ENCODE assay signal across 33 cellular contexts in the genomic region with DNA sequence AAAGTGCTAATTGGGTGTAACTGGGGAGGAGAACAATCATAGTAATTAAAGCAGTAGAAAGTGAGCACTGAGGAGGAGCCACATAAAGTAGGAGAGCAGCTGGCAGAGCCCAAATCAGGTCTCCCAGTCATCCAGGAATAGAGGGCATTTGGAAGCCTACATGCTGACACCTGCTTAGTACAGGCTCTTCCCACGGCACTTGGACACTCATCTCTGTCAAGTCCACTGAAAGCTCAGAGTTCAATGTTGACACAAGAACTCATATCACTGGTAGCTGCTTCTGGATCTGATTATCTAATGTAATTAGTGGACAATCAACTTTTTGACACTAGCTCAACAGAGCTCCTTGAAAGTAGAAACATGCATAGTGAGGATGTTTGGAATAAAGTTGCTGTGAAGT. TPM values are rescaled to one million over a fixed set of nuclear protein-coding genes. Genes with fewer than 3 reads are reported as not detected.
"Had no signal": no experiment of that assay in that cellular context is flagged by ENCODE, and none has a peak within 500 bp of the region (broad histone marks: within the 10 kb centered on the region; RNA-seq: fewer than 3 reads in every experiment).

No MANE protein-coding gene starts in this region.

- FAIRE-seq: colon had no signal

- ATAC-seq: activated naive CD8-positive, alpha-beta T cell treated with anti-CD3 and anti-CD28 coated beads, Interleukin-2, amount 50 U/mL, for 24 hours; activated T-cell treated with anti-CD3 and anti-CD28 coated beads, Interleukin-2, amount 50 U/mL, for 4 hours; Panc1; SK-N-SH treated with all-trans-retinoic acid at 6 μM for 48 hours had no signal

- DNase-seq: activated B cell treated with CpG ODN at 0.5 μM for 24 hours; activated CD4-positive, alpha-beta memory T cell treated with anti-CD3 and anti-CD28 coated beads for 36 hours; activated CD4-positive, alpha-beta T cell treated with anti-CD3 and anti-CD28 coated beads for 4 hours; activated CD4-positive, alpha-beta T cell treated with anti-CD3 and anti-CD28 coated beads, Interleukin-2, amount 50 U/mL, for 1 hour; activated CD4-positive, CD25-positive, alpha-beta regulatory T cell treated with anti-CD3 and anti-CD28 coated beads, Interleukin-2, amount 50 U/mL, for 72 hours; activated CD8-positive, alpha-beta memory T cell treated with anti-CD3 and anti-CD28 coated beads, Interleukin-2, amount 50 U/mL, for 4 hours; activated naive CD4-positive, alpha-beta T cell treated with anti-CD3 and anti-CD28 coated beads, Interleukin-2, amount 10 ng/mL, durations not matched to agents 7 days and 5 days; activated naive CD8-positive, alpha-beta T cell treated with anti-CD3 and anti-CD28 coated beads, Interleukin-2, amount 50 U/mL, for 24 hours; activated T-cell treated with anti-CD3 and anti-CD28 coated beads for 4 hours; activated T-cell treated with anti-CD3 and anti-CD28 coated beads, Interleukin-2, amount 50 U/mL, for 4 hours; anterior cingulate cortex; brain microvascular endothelial cell; central memory CD4-positive, alpha-beta T cell; MM.1S; MV-4-11; NCI-H1105; NCI-H1417 treated with DMSO at 0.1 percent for 48 hours; NCI-H187 treated with DMSO at 0.1 percent for 48 hours; NCI-H446; NCI-H524 treated with DMSO at 0.1 percent for 48 hours; NCI-H748 treated with DMSO at 0.1 percent for 48 hours; SIG-M5; SW 1271; T-helper 1 cell; T-helper 2 cell; T-helper 9 cell had no signal

- H3K27me3 ChIP-seq: brain microvascular endothelial cell had no signal

- H3K36me3 ChIP-seq: brain microvascular endothelial cell had no signal

- H3K27ac ChIP-seq: brain microvascular endothelial cell, KMS-11, VCaP had no signal

RNA-seq across cellular contexts. Expression of a gene that starts 45.9 kb away (rescaled TPM):
- total RNA-seq: activated B cell treated with CpG ODN at 0.5 μM for 24 hours; activated CD4-positive, alpha-beta memory T cell treated with anti-CD3 and anti-CD28 coated beads for 36 hours; activated T-cell treated with anti-CD3 and anti-CD28 coated beads, Interleukin-2, amount 50 U/mL, for 4 hours; activated T-helper 1 cell treated with anti-CD3 and anti-CD28 coated beads, Interleukin-12 subunit alpha, Interleukin-12 subunit beta, Interleukin-2, Interleukin-4 antibody, amounts not matched to agents 30 ng/mL and 10 ng/mL and 1 ng/mL, durations not matched to agents 14 hours and 24 hours and 36 hours; LHCN-M2 had no signal
